7 cellular contexts compared by ENCODE assay signal in genomic region chr3:14144423-14145075, GRCh38. TPM values are rescaled to one million over a fixed set of nuclear protein-coding genes. Genes with fewer than 3 reads are reported as not detected.
DNase-seq lines count a peak whose midpoint lies in the region; ATAC-seq, FAIRE-seq and TF ChIP-seq lines count a peak whose summit lies in the region.

No MANE protein-coding gene starts in this region.

- ATAC-seq in HCT116 = peak; percentile 76
- ATAC-seq in GM12878 = peak; percentile 96
- peak; percentile 96 for ATAC-seq in sciatic nerve

- no peak for TF ChIP-seq POLR2A in GM12892 (IDR thresholded peaks at IDR 0.05; ENCODE audit: low read depth, low read length)
- TF ChIP-seq POLR2A in HCT116 (IDR thresholded peaks at IDR 0.05; ENCODE audit: borderline replicate concordance, extremely low read depth, insufficient read depth, insufficient read length) = no peak
- no peak for TF ChIP-seq POLR2A in GM12878 (IDR thresholded peaks at IDR 0.05; ENCODE audit: low read depth, low read length)

- peak; percentile 70 for DNase-seq in GM12892 (ENCODE audit: insufficient read length)
- DNase-seq in HCT116 (ENCODE audit: low read depth, low spot score) = peak; percentile 91
- DNase-seq in LoVo (ENCODE audit: low spot score) = peak; percentile 93
- DNase-seq in T-helper 1 cell = peak; percentile 46 to 90 (median 75)
- peak; percentile 52 for DNase-seq in GM12878 (ENCODE audit: low read depth, low spot score)
- peak; percentile 97 for DNase-seq in hepatocyte (ENCODE audit: low spot score)
- DNase-seq in sciatic nerve (ENCODE audit: low spot score) = peak; percentile 73

- TF ChIP-seq CTCF in HCT116 (IDR thresholded peaks at IDR 0.05 in 2 of 3, conservative IDR thresholded peaks at IDR 0.05 in 1 of 3; ENCODE audit: borderline replicate concordance in 1 of 3, insufficient read depth in 1 of 3, low read depth in 2 of 3, low read length in 2 of 3) (no peak), GM12878 (IDR thresholded peaks at IDR 0.05 in 2 of 3, conservative IDR thresholded peaks at IDR 0.05 in 1 of 3; ENCODE audit: control insufficient read depth in 2 of 3, extremely low read depth in 1 of 3, insufficient read depth in 1 of 3, low read depth in 3 of 3, low read length in 3 of 3) (no peak), hepatocyte (IDR thresholded peaks at IDR 0.05; ENCODE audit: poor library complexity) (no peak)

- CTCF ChIA-PET in HCT116 (lab: Charles Lee) = interaction anchor here (0.6 to 2.0 kb wide), 3 partner anchors 20 to 248 kb away, joined by 3 to 7 read pairs (median 3); partner anchors contain the start of genes CHCHD4 and TMEM43
- CTCF ChIA-PET in GM12878 (lab: Yijun Ruan, JAX) = interaction anchor here (1.5 to 1.6 kb wide), 2 partner anchors 42 to 248 kb away, joined by 4 to 5 read pairs; no protein-coding TSS in a partner anchor

- in situ Hi-C loops in GM12878 (cut with MboI) = no loop called here

- H3K27ac ChIP-seq in HCT116 (ENCODE audit: low read depth, low read length) (peak overlapping the region; percentile 61), GM12878 (ENCODE audit: control insufficient read depth, insufficient read depth) (peak overlapping the region; percentile 31; the same call in 1 of the 2 replicates), hepatocyte (peak overlapping the region; percentile 95)

- peak overlapping the region; percentile 55 for H3K4me2 ChIP-seq in HCT116 (ENCODE audit: low read length)
- H3K4me2 ChIP-seq in GM12878 (ENCODE audit: control insufficient read depth, insufficient read depth) = peak overlapping the region; percentile 44
- peak overlapping the region; percentile 64 for H3K4me2 ChIP-seq in hepatocyte

- peak overlapping the region; percentile 53 for H3K9ac ChIP-seq in HCT116 (ENCODE audit: low read length)
- peak overlapping the region; percentile 22; the same call in 1 of the 2 replicates for H3K9ac ChIP-seq in GM12878 (ENCODE audit: control insufficient read depth, insufficient read depth, low read length)

- 16% methylated on average over 7 of the region's 7 CpGs for WGBS in GM12878 (ENCODE audit: insufficient coverage, insufficient replicate concordance, low lambda C conversion rate, missing lambda C conversion rate)
- 20% methylated on average over 7 of the region's 7 CpGs for WGBS in hepatocyte (ENCODE audit: low lambda C conversion rate, missing lambda C conversion rate)

- no peaks in the 10 kb centered on the region for H3K9me3 ChIP-seq in HCT116 (ENCODE audit: control insufficient read depth in 1 of 2, insufficient read depth in 1 of 2, low read depth in 1 of 2, low read length in 2 of 2)
- H3K9me3 ChIP-seq in GM12878 (replicated peaks; ENCODE audit: control insufficient read depth, insufficient read depth, low read length) = no peaks in the 10 kb centered on the region
- H3K9me3 ChIP-seq in hepatocyte (ENCODE audit: low read depth) = no peaks in the 10 kb centered on the region

- H3K4me1 ChIP-seq in HCT116 (ENCODE audit: control insufficient read depth in 1 of 2, insufficient read depth in 2 of 2, low read length in 2 of 2) (peaks cover 25 to 30% of the 10 kb centered on the region in 2 experiments), GM12878 (ENCODE audit: control insufficient read depth, insufficient read depth, low read length) (peaks cover 16% of the 10 kb centered on the region), hepatocyte (ENCODE audit: insufficient read depth) (peaks cover 22% of the 10 kb centered on the region)

- intact Hi-C loops in HCT116 (cut with micrococcal nuclease) = no loop called here
- intact Hi-C loops in GM12878 (cut with micrococcal nuclease; ENCODE audit: unreplicated experiment) = no loop called here
- intact Hi-C loops in sciatic nerve (cut with DNase I) = no loop called here

- FAIRE-seq in GM12892 (lab: Jason Lieb, UNC) (no peak), GM12878 (lab: Jason Lieb, UNC) (peak; percentile 47)

- POLR2A ChIA-PET in HCT116 (lab: Charles Lee) = interaction anchor here (1.3 to 1.8 kb wide), 2 partner anchors 19 to 34 kb away, joined by 5 to 8 read pairs; partner anchors contain the start of genes CHCHD4, LSM3, TMEM43 and XPC
- POLR2A ChIA-PET in GM12878 (lab: Charles Lee) = interaction anchor here (1.5 to 2.9 kb wide), 2 partner anchors 19 to 34 kb away, joined by 6 to 10 read pairs; partner anchors contain the start of genes LSM3 and XPC

- H2AFZ ChIP-seq in HCT116 (ENCODE audit: low read depth, low read length, poor library complexity, severe bottlenecking) = no peak overlapping the region
- no peak overlapping the region for H2AFZ ChIP-seq in GM12878 (ENCODE audit: control insufficient read depth, low read depth, low read length)
- no peak overlapping the region for H2AFZ ChIP-seq in hepatocyte

- TF ChIP-seq EP300 in GM12878 (IDR thresholded peaks at IDR 0.05; ENCODE audit: borderline replicate concordance in 1 of 2, control insufficient read depth in 1 of 2, low read depth in 2 of 2, low read length in 2 of 2) = peak; percentile 82 to 94

- H3K79me2 ChIP-seq in HCT116 (ENCODE audit: insufficient read depth, low read length) (no peaks in the 10 kb centered on the region), GM12878 (ENCODE audit: control insufficient read depth, insufficient read depth, low read length) (no peaks in the 10 kb centered on the region), hepatocyte (no peaks in the 10 kb centered on the region)

- H3K27me3 ChIP-seq in HCT116 (ENCODE audit: insufficient read depth, low read length) = no peaks in the 10 kb centered on the region
- no peaks in the 10 kb centered on the region for H3K27me3 ChIP-seq in GM12878 (replicated peaks in 1 of 2; ENCODE audit: control insufficient read depth in 2 of 2, insufficient read depth in 2 of 2, low read length in 1 of 2)
- H3K27me3 ChIP-seq in hepatocyte = no peaks in the 10 kb centered on the region

- H3K36me3 ChIP-seq in HCT116 (ENCODE audit: control insufficient read depth in 1 of 2, insufficient read depth in 2 of 2, low read length in 2 of 2) (peaks cover 0 to 4% of the 10 kb centered on the region in 2 experiments; a peak in 1 of 4 replicates), GM12878 (ENCODE audit: control insufficient read depth in 2 of 2, insufficient read depth in 2 of 2, low read length in 1 of 2) (peaks cover 8 to 10% of the 10 kb centered on the region in 2 experiments; a peak in 3 of 4 replicates), hepatocyte (replicated peaks; ENCODE audit: insufficient read depth, low read depth) (no peaks in the 10 kb centered on the region)

- BruUV-seq in HCT116 (replicated peaks; lab: Mats Ljungman, UMichigan) (no TSS peak), GM12878 (replicated peaks; lab: Mats Ljungman, UMichigan) (no TSS peak)

- TF ChIP-seq RAD21 in HCT116 (IDR thresholded peaks at IDR 0.05; ENCODE audit: low read depth) = 0 out of 2 replicates have a peak, but pooled peaks have one; percentile 8
- no peak for TF ChIP-seq RAD21 in GM12878 (IDR thresholded peaks at IDR 0.05; ENCODE audit: insufficient read depth, low read depth, low read length)

- no peaks in the 10 kb centered on the region for H3K9me2 ChIP-seq in HCT116 (ENCODE audit: insufficient read depth)
- no peaks in the 10 kb centered on the region for H3K9me2 ChIP-seq in hepatocyte (replicated peaks; ENCODE audit: insufficient read depth)

- RAD21 ChIA-PET in HCT116 (lab: Charles Lee; ENCODE audit: low non-redundant PET in 1 of 2, low total read pairs in 2 of 2, uncharacterized antibody in 2 of 2, unreplicated experiment in 2 of 2) (no interaction called here), GM12878 (lab: Charles Lee; ENCODE audit: unreplicated experiment) (interaction anchor here (1.3 to 1.7 kb wide), 4 partner anchors 17 to 33 kb away, joined by 3 to 8 read pairs (median 5); partner anchors contain the start of genes CHCHD4 and XPC)

- peaks cover 6% of the 10 kb centered on the region; the same call in 1 of the 2 replicates for H4K20me1 ChIP-seq in HCT116 (ENCODE audit: insufficient read depth)
- no peaks in the 10 kb centered on the region for H4K20me1 ChIP-seq in GM12878 (ENCODE audit: control insufficient read depth, insufficient read depth)
- no peaks in the 10 kb centered on the region for H4K20me1 ChIP-seq in hepatocyte (ENCODE audit: insufficient read depth, poor library complexity, severe bottlenecking)

- SMC1A ChIA-PET in GM12878 (lab: Charles Lee; ENCODE audit: uncharacterized antibody, unreplicated experiment) = interaction anchor here (0.9 to 1.4 kb wide), 8 partner anchors 16 to 248 kb away, joined by 3 to 5 read pairs (median 4); partner anchors contain the start of genes LSM3 and XPC

- H3K4me3 ChIP-seq in HCT116 (replicated peaks in 1 of 2; ENCODE audit: low read depth in 1 of 2, low read length in 2 of 2) = 0 out of 4 replicates have a peak overlapping the region, but pooled peaks of 1 of the 2 experiments have one; percentile 24
- H3K4me3 ChIP-seq in GM12878 = no peak overlapping the region
- no peak overlapping the region for H3K4me3 ChIP-seq in hepatocyte

RNA-seq across cellular contexts. Expression of gene TMEM43, which starts 19.7 kb away (rescaled TPM):
- 18.6 TPM for polyA plus RNA-seq in GM12892 (2012; ENCODE audit: missing spikeins)
- 32.4 TPM for total RNA-seq in HCT116 (2021; ENCODE audit: unreplicated experiment)
- polyA plus RNA-seq in HCT116 (2012) = 28.7 and 33.3 TPM in 2 replicates
- total RNA-seq in GM12878 (2013; cell fraction: nucleolus; rRNA removed) = 42.4 and 44.7 TPM in 2 replicates
- total RNA-seq in GM12878 (2014; rRNA removed) = 23.0 and 25.0 TPM in 2 replicates
- total RNA-seq in GM12878 (2014; rRNA removed; fragmentation: Illumina TruSeq; extraction: Trizol) = 15.4 and 15.7 TPM in 2 replicates
- 18.0 and 18.7 TPM in 2 replicates for total RNA-seq in GM12878 (2021)
- 16.0 TPM for polyA plus RNA-seq in GM12878 (2011; ENCODE audit: low read depth)
- 29.9 and 33.0 TPM in 2 replicates for polyA plus RNA-seq in GM12878 (2011; rRNA removed)
- polyA plus RNA-seq in GM12878 (2011; cell fraction: cytosol; rRNA removed) = 32.7 and 35.3 TPM in 2 replicates
- polyA plus RNA-seq in GM12878 (2011; cell fraction: nucleus; rRNA removed) = 51.6 and 60.7 TPM in 2 replicates
- polyA plus RNA-seq in GM12878 (2012) = 20.2 and 24.7 TPM in 2 replicates
- 16.9 and 17.5 TPM in 2 replicates for polyA plus RNA-seq in GM12878 (2014; fragmentation: Illumina TruSeq; extraction: Trizol)
- polyA plus RNA-seq in GM12878 (2014; fragmentation: Nextera tagmentation; extraction: Ambion mirVana) = 1 to 10 TPM; 7.2 to 7.6 TPM
- polyA plus RNA-seq in GM12878 (2014; rRNA removed) = 17.1 and 18.3 TPM in 2 replicates
- 10 to 100 TPM; 22.3 to 24.4 TPM for polyA plus RNA-seq in GM12878 (2016; fragmentation: Nextera tagmentation; extraction: Ambion mirVana)
- 25.4 and 32.7 TPM in 2 replicates for polyA minus RNA-seq in GM12878 (2011; rRNA and poly(A)+ RNA removed)
- 9.8 and 12.2 TPM in 2 replicates for polyA minus RNA-seq in GM12878 (2011; cell fraction: cytosol; rRNA and poly(A)+ RNA removed)
- polyA minus RNA-seq in GM12878 (2011; cell fraction: nucleus; rRNA and poly(A)+ RNA removed) = 8.2 and 12.2 TPM in 2 replicates
- total RNA-seq in hepatocyte = 66.4 and 73.1 TPM in 2 replicates
- polyA plus RNA-seq in hepatocyte = 52.7 and 59.4 TPM in 2 replicates
- 67.7 TPM for total RNA-seq in sciatic nerve

RNA-seq across cellular contexts. Expression of gene CHCHD4, which starts 19.9 kb away (rescaled TPM):
- 15.6 TPM for polyA plus RNA-seq in GM12892 (2012; ENCODE audit: missing spikeins)
- total RNA-seq in HCT116 (2021; ENCODE audit: unreplicated experiment) (24.6 TPM), GM12878 (2014; rRNA removed) (22.4 and 27.0 TPM in 2 replicates), GM12878 (2014; rRNA removed; fragmentation: Illumina TruSeq; extraction: Trizol) (24.4 and 24.6 TPM in 2 replicates), GM12878 (2021) (20.1 and 21.0 TPM in 2 replicates), hepatocyte (14.6 and 15.2 TPM in 2 replicates), sciatic nerve (11.1 TPM)
- 14.8 and 18.4 TPM in 2 replicates for polyA plus RNA-seq in HCT116 (2012)
- total RNA-seq in GM12878 (2013; cell fraction: nucleolus; rRNA removed) = 2.3 and 3.3 TPM in 2 replicates
- 6.0 TPM for polyA plus RNA-seq in GM12878 (2011; ENCODE audit: low read depth)
- polyA plus RNA-seq in GM12878 (2011; rRNA removed) (22.9 and 28.8 TPM in 2 replicates), GM12878 (2014; fragmentation: Illumina TruSeq; extraction: Trizol) (34.9 and 38.4 TPM in 2 replicates), GM12878 (2014; fragmentation: Nextera tagmentation; extraction: Ambion mirVana) (10 to 100 TPM; 37.9 to 46.8 TPM), GM12878 (2014; rRNA removed) (25.3 and 26.0 TPM in 2 replicates), GM12878 (2016; fragmentation: Nextera tagmentation; extraction: Ambion mirVana) (10 to 100 TPM; 31.9 to 36.4 TPM), hepatocyte (21.8 and 22.8 TPM in 2 replicates)
- 15.1 and 17.8 TPM in 2 replicates for polyA plus RNA-seq in GM12878 (2011; cell fraction: cytosol; rRNA removed)
- 9.3 and 10.0 TPM in 2 replicates for polyA plus RNA-seq in GM12878 (2011; cell fraction: nucleus; rRNA removed)
- polyA plus RNA-seq in GM12878 (2012) = 7.6 and 9.5 TPM in 2 replicates
- polyA minus RNA-seq in GM12878 (2011; rRNA and poly(A)+ RNA removed) = 13.3 and 13.8 TPM in 2 replicates
- 3.6 and 4.5 TPM in 2 replicates for polyA minus RNA-seq in GM12878 (2011; cell fraction: cytosol; rRNA and poly(A)+ RNA removed)
- polyA minus RNA-seq in GM12878 (2011; cell fraction: nucleus; rRNA and poly(A)+ RNA removed) = 2.3 and 3.8 TPM in 2 replicates

RNA-seq across cellular contexts. Expression of gene XPC, which starts 33.9 kb away (rescaled TPM):
- 29.7 TPM for polyA plus RNA-seq in GM12892 (2012; ENCODE audit: missing spikeins)
- total RNA-seq in HCT116 (2021; ENCODE audit: unreplicated experiment) (29.5 TPM), GM12878 (2014; rRNA removed) (30.2 and 32.9 TPM in 2 replicates), GM12878 (2014; rRNA removed; fragmentation: Illumina TruSeq; extraction: Trizol) (27.9 and 29.5 TPM in 2 replicates), GM12878 (2021) (32.9 and 35.1 TPM in 2 replicates), hepatocyte (28.6 and 29.5 TPM in 2 replicates), sciatic nerve (54.2 TPM)
- 21.6 and 22.6 TPM in 2 replicates for polyA plus RNA-seq in HCT116 (2012)
- total RNA-seq in GM12878 (2013; cell fraction: nucleolus; rRNA removed) = 61.0 and 69.0 TPM in 2 replicates
- polyA plus RNA-seq in GM12878 (2011; ENCODE audit: low read depth) = 20.3 TPM
- polyA plus RNA-seq in GM12878 (2011; rRNA removed) (19.2 and 27.7 TPM in 2 replicates), GM12878 (2014; fragmentation: Illumina TruSeq; extraction: Trizol) (31.5 and 36.3 TPM in 2 replicates), GM12878 (2014; fragmentation: Nextera tagmentation; extraction: Ambion mirVana) (1 to 10 TPM; 4.0 to 6.1 TPM), GM12878 (2014; rRNA removed) (25.8 and 28.1 TPM in 2 replicates), GM12878 (2016; fragmentation: Nextera tagmentation; extraction: Ambion mirVana) (10 to 100 TPM; 45.7 to 48.3 TPM), hepatocyte (27.3 and 27.4 TPM in 2 replicates)
- 19.1 and 21.0 TPM in 2 replicates for polyA plus RNA-seq in GM12878 (2011; cell fraction: cytosol; rRNA removed)
- 80.0 and 91.2 TPM in 2 replicates for polyA plus RNA-seq in GM12878 (2011; cell fraction: nucleus; rRNA removed)
- 23.5 and 29.0 TPM in 2 replicates for polyA plus RNA-seq in GM12878 (2012)
- polyA minus RNA-seq in GM12878 (2011; rRNA and poly(A)+ RNA removed) = 30.3 and 31.2 TPM in 2 replicates
- polyA minus RNA-seq in GM12878 (2011; cell fraction: cytosol; rRNA and poly(A)+ RNA removed) = 12.4 and 13.0 TPM in 2 replicates
- polyA minus RNA-seq in GM12878 (2011; cell fraction: nucleus; rRNA and poly(A)+ RNA removed) = 33.9 and 45.0 TPM in 2 replicates

RNA-seq across cellular contexts. Expression of gene LSM3, which starts 34.1 kb away (rescaled TPM):
- 24.0 TPM for polyA plus RNA-seq in GM12892 (2012; ENCODE audit: missing spikeins)
- 17.4 TPM for total RNA-seq in HCT116 (2021; ENCODE audit: unreplicated experiment)
- polyA plus RNA-seq in HCT116 (2012) = 5.6 and 7.4 TPM in 2 replicates
- 7.5 and 7.9 TPM in 2 replicates for total RNA-seq in GM12878 (2013; cell fraction: nucleolus; rRNA removed)
- 15.5 and 17.1 TPM in 2 replicates for total RNA-seq in GM12878 (2014; rRNA removed)
- 26.8 and 30.5 TPM in 2 replicates for total RNA-seq in GM12878 (2014; rRNA removed; fragmentation: Illumina TruSeq; extraction: Trizol)
- total RNA-seq in GM12878 (2021) = 16.0 and 18.3 TPM in 2 replicates
- 10.9 TPM for polyA plus RNA-seq in GM12878 (2011; ENCODE audit: low read depth)
- polyA plus RNA-seq in GM12878 (2011; rRNA removed) = 25.2 and 44.6 TPM in 2 replicates
- 5.2 and 5.9 TPM in 2 replicates for polyA plus RNA-seq in GM12878 (2011; cell fraction: cytosol; rRNA removed)
- 5.4 and 6.0 TPM in 2 replicates for polyA plus RNA-seq in GM12878 (2011; cell fraction: nucleus; rRNA removed)
- 17.9 and 22.1 TPM in 2 replicates for polyA plus RNA-seq in GM12878 (2012)
- polyA plus RNA-seq in GM12878 (2014; fragmentation: Illumina TruSeq; extraction: Trizol) = 27.8 and 33.8 TPM in 2 replicates
- 100 to 1,000 TPM in 1 of 2 experiments, 10 to 100 TPM in 1; 98.1 to 111 TPM for polyA plus RNA-seq in GM12878 (2014; fragmentation: Nextera tagmentation; extraction: Ambion mirVana)
- 20.0 and 23.9 TPM in 2 replicates for polyA plus RNA-seq in GM12878 (2014; rRNA removed)
- polyA plus RNA-seq in GM12878 (2016; fragmentation: Nextera tagmentation; extraction: Ambion mirVana) = 10 to 100 TPM; 79.6 to 85.3 TPM
- 2.9 and 3.2 TPM in 2 replicates for polyA minus RNA-seq in GM12878 (2011; rRNA and poly(A)+ RNA removed)
- 1.8 and 2.1 TPM in 2 replicates for polyA minus RNA-seq in GM12878 (2011; cell fraction: cytosol; rRNA and poly(A)+ RNA removed)
- polyA minus RNA-seq in GM12878 (2011; cell fraction: nucleus; rRNA and poly(A)+ RNA removed) = 2.7 and 5.9 TPM in 2 replicates
- 10.5 and 12.4 TPM in 2 replicates for total RNA-seq in hepatocyte
- 22.1 and 26.4 TPM in 2 replicates for polyA plus RNA-seq in hepatocyte
- total RNA-seq in sciatic nerve = 8.9 TPM

Comparison
In these comparisons a context has a peak if more than half of its experiments do, and no peak if none do; other contexts are left out.
1. H3K27ac ChIP-seq: peak in every context shown above with its lines; median percentile 95 in hepatocyte; 61 in HCT116; 31 in GM12878.